2 cellular contexts compared by ENCODE assay signal in the genomic region with DNA sequence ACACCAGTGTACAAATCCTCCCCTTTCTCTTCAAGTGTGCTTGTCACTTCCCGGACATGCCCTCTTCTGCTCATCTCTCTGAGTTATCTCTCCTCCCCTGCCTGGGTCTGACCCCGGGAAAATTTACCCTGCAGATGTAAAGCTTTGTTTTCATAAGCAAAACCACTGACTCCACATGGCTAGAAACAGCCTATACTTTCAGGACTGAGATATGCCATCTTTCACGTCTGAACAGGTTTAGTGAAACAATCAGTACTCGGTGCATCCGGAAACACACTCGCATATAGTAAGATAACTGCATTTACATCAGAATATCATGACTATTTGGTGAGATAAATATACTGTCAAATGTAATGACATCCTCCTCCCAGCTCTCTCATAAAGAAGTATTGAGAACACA.
TF ChIP-seq lines count a peak whose summit lies in the region.

No MANE protein-coding gene starts in this region.

TF ChIP-seq in GM12878, 131 proteins besides CTCF, POLR2A, EP300 and RAD21 (continues in another document):
- TF ChIP-seq, protein P1, sequence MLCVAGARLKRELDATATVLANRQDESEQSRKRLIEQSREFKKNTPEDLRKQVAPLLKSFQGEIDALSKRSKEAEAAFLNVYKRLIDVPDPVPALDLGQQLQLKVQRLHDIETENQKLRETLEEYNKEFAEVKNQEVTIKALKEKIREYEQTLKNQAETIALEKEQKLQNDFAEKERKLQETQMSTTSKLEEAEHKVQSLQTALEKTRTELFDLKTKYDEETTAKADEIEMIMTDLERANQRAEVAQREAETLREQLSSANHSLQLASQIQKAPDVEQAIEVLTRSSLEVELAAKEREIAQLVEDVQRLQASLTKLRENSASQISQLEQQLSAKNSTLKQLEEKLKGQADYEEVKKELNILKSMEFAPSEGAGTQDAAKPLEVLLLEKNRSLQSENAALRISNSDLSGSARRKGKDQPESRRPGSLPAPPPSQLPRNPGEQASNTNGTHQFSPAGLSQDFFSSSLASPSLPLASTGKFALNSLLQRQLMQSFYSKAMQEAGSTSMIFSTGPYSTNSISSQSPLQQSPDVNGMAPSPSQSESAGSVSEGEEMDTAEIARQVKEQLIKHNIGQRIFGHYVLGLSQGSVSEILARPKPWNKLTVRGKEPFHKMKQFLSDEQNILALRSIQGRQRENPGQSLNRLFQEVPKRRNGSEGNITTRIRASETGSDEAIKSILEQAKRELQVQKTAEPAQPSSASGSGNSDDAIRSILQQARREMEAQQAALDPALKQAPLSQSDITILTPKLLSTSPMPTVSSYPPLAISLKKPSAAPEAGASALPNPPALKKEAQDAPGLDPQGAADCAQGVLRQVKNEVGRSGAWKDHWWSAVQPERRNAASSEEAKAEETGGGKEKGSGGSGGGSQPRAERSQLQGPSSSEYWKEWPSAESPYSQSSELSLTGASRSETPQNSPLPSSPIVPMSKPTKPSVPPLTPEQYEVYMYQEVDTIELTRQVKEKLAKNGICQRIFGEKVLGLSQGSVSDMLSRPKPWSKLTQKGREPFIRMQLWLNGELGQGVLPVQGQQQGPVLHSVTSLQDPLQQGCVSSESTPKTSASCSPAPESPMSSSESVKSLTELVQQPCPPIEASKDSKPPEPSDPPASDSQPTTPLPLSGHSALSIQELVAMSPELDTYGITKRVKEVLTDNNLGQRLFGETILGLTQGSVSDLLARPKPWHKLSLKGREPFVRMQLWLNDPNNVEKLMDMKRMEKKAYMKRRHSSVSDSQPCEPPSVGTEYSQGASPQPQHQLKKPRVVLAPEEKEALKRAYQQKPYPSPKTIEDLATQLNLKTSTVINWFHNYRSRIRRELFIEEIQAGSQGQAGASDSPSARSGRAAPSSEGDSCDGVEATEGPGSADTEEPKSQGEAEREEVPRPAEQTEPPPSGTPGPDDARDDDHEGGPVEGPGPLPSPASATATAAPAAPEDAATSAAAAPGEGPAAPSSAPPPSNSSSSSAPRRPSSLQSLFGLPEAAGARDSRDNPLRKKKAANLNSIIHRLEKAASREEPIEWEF (IDR thresholded peaks at IDR 0.05; ENCODE audit: insufficient replicate concordance, low read depth, low read length), result no peak
- TF ChIP-seq TCF12 (IDR thresholded peaks at IDR 0.05; ENCODE audit: low read depth, low read length), result no peak
- no peak for TF ChIP-seq BACH1 (IDR thresholded peaks at IDR 0.05; ENCODE audit: borderline replicate concordance)
- TF ChIP-seq HDAC2 (IDR thresholded peaks at IDR 0.05), result no peak
- TF ChIP-seq, protein P2, sequence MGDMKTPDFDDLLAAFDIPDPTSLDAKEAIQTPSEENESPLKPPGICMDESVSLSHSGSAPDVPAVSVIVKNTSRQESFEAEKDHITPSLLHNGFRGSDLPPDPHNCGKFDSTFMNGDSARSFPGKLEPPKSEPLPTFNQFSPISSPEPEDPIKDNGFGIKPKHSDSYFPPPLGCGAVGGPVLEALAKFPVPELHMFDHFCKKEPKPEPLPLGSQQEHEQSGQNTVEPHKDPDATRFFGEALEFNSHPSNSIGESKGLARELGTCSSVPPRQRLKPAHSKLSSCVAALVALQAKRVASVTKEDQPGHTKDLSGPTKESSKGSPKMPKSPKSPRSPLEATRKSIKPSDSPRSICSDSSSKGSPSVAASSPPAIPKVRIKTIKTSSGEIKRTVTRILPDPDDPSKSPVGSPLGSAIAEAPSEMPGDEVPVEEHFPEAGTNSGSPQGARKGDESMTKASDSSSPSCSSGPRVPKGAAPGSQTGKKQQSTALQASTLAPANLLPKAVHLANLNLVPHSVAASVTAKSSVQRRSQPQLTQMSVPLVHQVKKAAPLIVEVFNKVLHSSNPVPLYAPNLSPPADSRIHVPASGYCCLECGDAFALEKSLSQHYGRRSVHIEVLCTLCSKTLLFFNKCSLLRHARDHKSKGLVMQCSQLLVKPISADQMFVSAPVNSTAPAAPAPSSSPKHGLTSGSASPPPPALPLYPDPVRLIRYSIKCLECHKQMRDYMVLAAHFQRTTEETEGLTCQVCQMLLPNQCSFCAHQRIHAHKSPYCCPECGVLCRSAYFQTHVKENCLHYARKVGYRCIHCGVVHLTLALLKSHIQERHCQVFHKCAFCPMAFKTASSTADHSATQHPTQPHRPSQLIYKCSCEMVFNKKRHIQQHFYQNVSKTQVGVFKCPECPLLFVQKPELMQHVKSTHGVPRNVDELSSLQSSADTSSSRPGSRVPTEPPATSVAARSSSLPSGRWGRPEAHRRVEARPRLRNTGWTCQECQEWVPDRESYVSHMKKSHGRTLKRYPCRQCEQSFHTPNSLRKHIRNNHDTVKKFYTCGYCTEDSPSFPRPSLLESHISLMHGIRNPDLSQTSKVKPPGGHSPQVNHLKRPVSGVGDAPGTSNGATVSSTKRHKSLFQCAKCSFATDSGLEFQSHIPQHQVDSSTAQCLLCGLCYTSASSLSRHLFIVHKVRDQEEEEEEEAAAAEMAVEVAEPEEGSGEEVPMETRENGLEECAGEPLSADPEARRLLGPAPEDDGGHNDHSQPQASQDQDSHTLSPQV (IDR thresholded peaks at IDR 0.05), result no peak
- no peak for TF ChIP-seq SMARCA5 (IDR thresholded peaks at IDR 0.05)
- no peak for TF ChIP-seq ZBED1 (IDR thresholded peaks at IDR 0.05; ENCODE audit: borderline replicate concordance)
- TF ChIP-seq NR2C2 (IDR thresholded peaks at IDR 0.05; ENCODE audit: borderline replicate concordance, control insufficient read depth, insufficient read length, low read depth), result no peak
- no peak for TF ChIP-seq JUND (IDR thresholded peaks at IDR 0.05; ENCODE audit: low read depth, low read length)
- TF ChIP-seq, protein P3, sequence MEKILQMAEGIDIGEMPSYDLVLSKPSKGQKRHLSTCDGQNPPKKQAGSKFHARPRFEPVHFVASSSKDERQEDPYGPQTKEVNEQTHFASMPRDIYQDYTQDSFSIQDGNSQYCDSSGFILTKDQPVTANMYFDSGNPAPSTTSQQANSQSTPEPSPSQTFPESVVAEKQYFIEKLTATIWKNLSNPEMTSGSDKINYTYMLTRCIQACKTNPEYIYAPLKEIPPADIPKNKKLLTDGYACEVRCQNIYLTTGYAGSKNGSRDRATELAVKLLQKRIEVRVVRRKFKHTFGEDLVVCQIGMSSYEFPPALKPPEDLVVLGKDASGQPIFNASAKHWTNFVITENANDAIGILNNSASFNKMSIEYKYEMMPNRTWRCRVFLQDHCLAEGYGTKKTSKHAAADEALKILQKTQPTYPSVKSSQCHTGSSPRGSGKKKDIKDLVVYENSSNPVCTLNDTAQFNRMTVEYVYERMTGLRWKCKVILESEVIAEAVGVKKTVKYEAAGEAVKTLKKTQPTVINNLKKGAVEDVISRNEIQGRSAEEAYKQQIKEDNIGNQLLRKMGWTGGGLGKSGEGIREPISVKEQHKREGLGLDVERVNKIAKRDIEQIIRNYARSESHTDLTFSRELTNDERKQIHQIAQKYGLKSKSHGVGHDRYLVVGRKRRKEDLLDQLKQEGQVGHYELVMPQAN (conservative IDR thresholded peaks at IDR 0.05), result no peak
- no peak for TF ChIP-seq CBX5 (IDR thresholded peaks at IDR 0.05; ENCODE audit: low read depth)
- TF ChIP-seq GATAD2B (conservative IDR thresholded peaks at IDR 0.05; ENCODE audit: low read depth), result no peak
- no peak for TF ChIP-seq TARDBP (IDR thresholded peaks at IDR 0.05; ENCODE audit: borderline replicate concordance)
- TF ChIP-seq SMC3 (IDR thresholded peaks at IDR 0.05; ENCODE audit: borderline replicate concordance, low read length), result no peak
- TF ChIP-seq CBFB (IDR thresholded peaks at IDR 0.05; ENCODE audit: low read depth), result no peak

TF ChIP-seq in HepG2, 621 proteins besides CTCF, POLR2A, EP300 and RAD21 (continued from another document):
- no peak for TF ChIP-seq KDM2A (CRISPR knock-in tag; IDR thresholded peaks at IDR 0.05; ENCODE audit: borderline replicate concordance, low read depth)
- no peak for TF ChIP-seq ARNT (IDR thresholded peaks at IDR 0.05)
- no peak for TF ChIP-seq ZSCAN12 (CRISPR knock-in tag; IDR thresholded peaks at IDR 0.05)
- no peak for TF ChIP-seq ZNF101 (CRISPR knock-in tag; IDR thresholded peaks at IDR 0.05; ENCODE audit: borderline replicate concordance, low read depth)
- TF ChIP-seq ATF7 (IDR thresholded peaks at IDR 0.05), result no peak
- TF ChIP-seq ATF7 (CRISPR knock-in tag; IDR thresholded peaks at IDR 0.05), result no peak
- TF ChIP-seq ZFP37 (CRISPR knock-in tag; IDR thresholded peaks at IDR 0.05; ENCODE audit: borderline replicate concordance), result no peak
